Comparison of ENCODE assay signal across 18 cellular contexts in the genomic region with DNA sequence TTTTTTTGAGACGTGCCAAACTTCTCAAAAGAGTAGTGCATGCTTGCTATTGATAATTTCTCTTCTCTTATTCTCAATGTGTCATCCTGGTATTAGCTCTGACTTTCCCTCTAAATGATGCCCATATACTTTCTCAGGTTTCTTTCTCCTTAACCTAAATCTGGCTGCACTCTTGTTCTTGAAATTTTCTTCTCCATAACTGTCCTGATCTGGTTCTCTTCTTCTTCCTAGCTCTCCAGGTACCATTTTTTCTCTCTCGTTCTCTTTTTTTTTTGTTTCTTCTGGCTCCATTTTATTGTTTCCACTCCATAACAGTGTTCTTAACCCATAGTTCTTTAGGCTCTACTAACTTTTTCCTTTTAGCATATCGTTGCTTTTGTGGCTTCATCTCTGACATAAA. TPM values are rescaled to one million over a fixed set of nuclear protein-coding genes. Genes with fewer than 3 reads are reported as not detected.
"Had no signal": no experiment of that assay in that cellular context is flagged by ENCODE, and none has a peak within 500 bp of the region (broad histone marks: within the 10 kb centered on the region; RNA-seq: fewer than 3 reads in every experiment).

No MANE protein-coding gene starts in this region.

- H3K27me3 ChIP-seq: ascending aorta had no signal

- ATAC-seq: effector memory CD8-positive, alpha-beta T cell; left cardiac atrium; naive thymus-derived CD8-positive, alpha-beta T cell had no signal

- H3K27me3 Mint-ChIP-seq: stimulated activated naive CD8-positive, alpha-beta T cell treated with anti-CD3 and anti-CD28 coated beads, Interleukin-15, Interleukin-2, amounts not matched to agents 100 ng/mL and 50 ng/mL, for 24 hours; type B pancreatic cell had no signal

- H3K4me1 Mint-ChIP-seq: naive thymus-derived CD8-positive, alpha-beta T cell had no signal

- H3K27ac Mint-ChIP-seq: effector memory CD8-positive, alpha-beta T cell; naive thymus-derived CD8-positive, alpha-beta T cell; stimulated activated naive CD8-positive, alpha-beta T cell treated with anti-CD3 and anti-CD28 coated beads, Interleukin-15, Interleukin-2, amounts not matched to agents 100 ng/mL and 50 ng/mL, for 24 hours; T-helper 1 cell treated with Interleukin-12 subunit alpha and Interleukin-12 subunit beta and Interleukin-4 antibody, amounts not matched to agents 30 μg/mL and 1 μg/mL, for 36 hours had no signal

- H3K9me3 ChIP-seq: ascending aorta had no signal

- H3K4me3 Mint-ChIP-seq: effector memory CD8-positive, alpha-beta T cell; naive thymus-derived CD8-positive, alpha-beta T cell; stimulated activated naive CD8-positive, alpha-beta T cell treated with anti-CD3 and anti-CD28 coated beads, Interleukin-15, Interleukin-2, amounts not matched to agents 100 ng/mL and 50 ng/mL, for 24 hours; T-helper 1 cell treated with Interleukin-12 subunit alpha and Interleukin-12 subunit beta and Interleukin-4 antibody, amounts not matched to agents 30 μg/mL and 1 μg/mL, for 36 hours; type B pancreatic cell had no signal

- H3K4me3 ChIP-seq: ascending aorta had no signal

- FAIRE-seq: islet of Langerhans had no signal

- H3K36me3 ChIP-seq: ascending aorta had no signal

- H3K9me3 Mint-ChIP-seq: effector memory CD8-positive, alpha-beta T cell; naive thymus-derived CD8-positive, alpha-beta T cell; stimulated activated naive CD8-positive, alpha-beta T cell treated with anti-CD3 and anti-CD28 coated beads, Interleukin-15, Interleukin-2, amounts not matched to agents 100 ng/mL and 50 ng/mL, for 24 hours; T-helper 1 cell treated with Interleukin-12 subunit alpha and Interleukin-12 subunit beta and Interleukin-4 antibody, amounts not matched to agents 30 μg/mL and 1 μg/mL, for 36 hours had no signal

- DNase-seq: activated CD4-positive, alpha-beta T cell treated with anti-CD3 and anti-CD28 coated beads for 1 hour; activated CD8-positive, alpha-beta memory T cell treated with anti-CD3 and anti-CD28 coated beads for 24 hours; activated CD8-positive, alpha-beta memory T cell treated with anti-CD3 and anti-CD28 coated beads, Interleukin-2, amount 50 U/mL, for 48 hours; activated effector memory CD4-positive, alpha-beta T cell treated with anti-CD3 and anti-CD28 coated beads, Interleukin-2, amount 50 U/mL, for 16 hours; activated naive CD4-positive, alpha-beta T cell treated with anti-CD3 and anti-CD28 coated beads, Interleukin-2, amount 50 U/mL, for 16 hours; activated T-cell treated with anti-CD3 and anti-CD28 coated beads, Interleukin-2, amount 50 U/mL, for 48 hours; effector memory CD8-positive, alpha-beta T cell; hippocampal formation; mesenchymal stem cell; naive thymus-derived CD8-positive, alpha-beta T cell; posterior cingulate gyrus had no signal

- H3K36me3 Mint-ChIP-seq: naive thymus-derived CD8-positive, alpha-beta T cell; type B pancreatic cell had no signal

RNA-seq across cellular contexts. Expression of gene ACTBL2, which starts 47.9 kb away (rescaled TPM):
- total RNA-seq: ascending aorta; left cardiac atrium; naive thymus-derived CD8-positive, alpha-beta T cell; temporal lobe had no signal
- polyA plus RNA-seq: naive thymus-derived CD8-positive, alpha-beta T cell had no signal
